In genomic region chr1:23509896-23510295, GRCh38 we compare ENCODE assay signal across 15 cellular contexts. TPM values are rescaled to one million over a fixed set of nuclear protein-coding genes. Genes with fewer than 3 reads are reported as not detected.
DNase-seq lines count a peak whose midpoint lies in the region; ATAC-seq and TF ChIP-seq lines count a peak whose summit lies in the region.
"Had no signal": no experiment of that assay in that cellular context is flagged by ENCODE, and none has a peak within 500 bp of the region (broad histone marks: within the 10 kb centered on the region; RNA-seq: fewer than 3 reads in every experiment).

No MANE protein-coding gene starts in this region.

- H3K79me1 ChIP-seq in IMR-90 (ENCODE audit: low read depth in 1 of 2, low read length in 2 of 2), result no peaks in the 10 kb centered on the region

- H3K27me3 ChIP-seq in BLaER1 (no peaks in the 10 kb centered on the region), IMR-90 (ENCODE audit: control insufficient read depth, insufficient read depth, low read length) (no peaks in the 10 kb centered on the region)

- H3K4ac ChIP-seq in IMR-90 (ENCODE audit: low read depth, low read length), result no peak overlapping the region

- no peaks in the 10 kb centered on the region for H3K9me1 ChIP-seq in IMR-90 (ENCODE audit: insufficient read depth, low read length)

- no peak overlapping the region for H3K4me2 ChIP-seq in BLaER1
- no peak overlapping the region for H3K4me2 ChIP-seq in IMR-90 (ENCODE audit: low read depth, low read length)

- H3K9me3 Mint-ChIP-seq in nephron progenitor cell, result no peaks in the 10 kb centered on the region
- no peaks in the 10 kb centered on the region for H3K9me3 Mint-ChIP-seq in stimulated activated memory B cell treated with anti-CD40 and anti-IgM and Interleukin-4, amounts not matched to agents 10 μg/mL and 1 μg/mL and 100 μg/mL, for 72 hours
- H3K9me3 Mint-ChIP-seq: CD8-positive, alpha-beta T cell; HFFc6 had no signal

- ATAC-seq in IMR-90 (ENCODE audit: low read depth), result no peak
- no peak for ATAC-seq in stimulated activated memory B cell treated with anti-CD40 and anti-IgM and Interleukin-4, amounts not matched to agents 10 μg/mL and 1 μg/mL and 100 μg/mL, for 72 hours
- ATAC-seq: CD8-positive, alpha-beta T cell had no signal

- no peak overlapping the region for H2AFZ ChIP-seq in IMR-90 (replicated peaks; ENCODE audit: low read length, poor library complexity)

- in situ Hi-C loops in IMR-90 (cut with MboI; ENCODE audit: low sequenced_read_pairs), result no loop called here

- dilution Hi-C loops in IMR-90 (cut with HindIII; ENCODE audit: low sequenced_read_pairs, unreplicated experiment), result no loop called here

- POLR2A ChIA-PET in IMR-90 (lab: Charles Lee; ENCODE audit: unreplicated experiment), result no interaction called here

- no peak overlapping the region for H4K5ac ChIP-seq in IMR-90 (ENCODE audit: low read depth, low read length)

- no peak overlapping the region for H3K4me3 Mint-ChIP-seq in nephron progenitor cell
- no peak overlapping the region for H3K4me3 Mint-ChIP-seq in stimulated activated memory B cell treated with anti-CD40 and anti-IgM and Interleukin-4, amounts not matched to agents 10 μg/mL and 1 μg/mL and 100 μg/mL, for 72 hours
- H3K4me3 Mint-ChIP-seq: CD4-positive, CD25-positive, alpha-beta regulatory T cell; CD8-positive, alpha-beta T cell; HFFc6 had no signal

- H2AK9ac ChIP-seq in IMR-90 (replicated peaks; ENCODE audit: low read depth, low read length, poor library complexity), result peak overlapping the region; percentile 13

- TF ChIP-seq RAD21 in IMR-90 (IDR thresholded peaks at IDR 0.05; ENCODE audit: low read length), result no peak

- 80% methylated on average over 8 of the region's 15 CpGs; no CpG with 5 or more reads in 1 of the 2 experiments for WGBS in IMR-90 (ENCODE audit: extremely low coverage in 2 of 2, insufficient read length in 1 of 2), 2 experiments

- H4K20me1 ChIP-seq in BLaER1 (peaks cover 89% of the 10 kb centered on the region), IMR-90 (ENCODE audit: insufficient read depth, low read length) (no peaks in the 10 kb centered on the region)

- no peaks in the 10 kb centered on the region for H3K27me3 Mint-ChIP-seq in nephron progenitor cell (ENCODE audit: low read depth, poor library complexity)
- no peaks in the 10 kb centered on the region for H3K27me3 Mint-ChIP-seq in stimulated activated memory B cell treated with anti-CD40 and anti-IgM and Interleukin-4, amounts not matched to agents 10 μg/mL and 1 μg/mL and 100 μg/mL, for 72 hours
- H3K27me3 Mint-ChIP-seq: CD4-positive, CD25-positive, alpha-beta regulatory T cell had no signal

- peak overlapping the region; percentile 73 for H3K27ac Mint-ChIP-seq in nephron progenitor cell
- H3K27ac Mint-ChIP-seq in stimulated activated memory B cell treated with anti-CD40 and anti-IgM and Interleukin-4, amounts not matched to agents 10 μg/mL and 1 μg/mL and 100 μg/mL, for 72 hours, result peak overlapping the region; percentile 12
- H3K27ac Mint-ChIP-seq: CD8-positive, alpha-beta T cell; HFFc6 had no signal

- peaks cover under 1% of the 10 kb centered on the region for H3K36me3 Mint-ChIP-seq in nephron progenitor cell (ENCODE audit: low read depth)
- peaks cover 15% of the 10 kb centered on the region for H3K36me3 Mint-ChIP-seq in stimulated activated memory B cell treated with anti-CD40 and anti-IgM and Interleukin-4, amounts not matched to agents 10 μg/mL and 1 μg/mL and 100 μg/mL, for 72 hours
- H3K36me3 Mint-ChIP-seq: CD8-positive, alpha-beta T cell had no signal

- DNase-seq in IMR-90 (no peak), nephron progenitor cell (no peak), amniotic stem cell (lab: John Stamatoyannopoulos, UW) (no peak)
- DNase-seq in activated CD4-positive, alpha-beta T cell treated with anti-CD3 and anti-CD28 coated beads, Interleukin-2, amount 50 U/mL, for 1 hour, result no peak
- DNase-seq: Caco-2; CD4-positive, CD25-positive, alpha-beta regulatory T cell; CD8-positive, alpha-beta T cell; DMS153; DND-41; GOT3; HFFc6 had no signal

- no peaks in the 10 kb centered on the region for H3K9me3 ChIP-seq in BLaER1
- H3K9me3 ChIP-seq in IMR-90 (ENCODE audit: control insufficient read depth, insufficient read depth, low read length), result no peaks in the 10 kb centered on the region
- H3K9me3 ChIP-seq: Caco-2, HAP-1 had no signal

- no peak for TF ChIP-seq POLR2A in IMR-90 (IDR thresholded peaks at IDR 0.05; ENCODE audit: low read depth, low read length)

- H3K36me3 ChIP-seq in BLaER1, result peaks cover 100% of the 10 kb centered on the region
- H3K36me3 ChIP-seq in IMR-90 (ENCODE audit: control insufficient read depth, insufficient read depth, low read length), result peaks cover 2% of the 10 kb centered on the region; the same call in 1 of the 2 replicates

- H4K91ac ChIP-seq in IMR-90 (ENCODE audit: insufficient read depth, low read depth, low read length), result no peak overlapping the region

- H2AK5ac ChIP-seq in IMR-90 (ENCODE audit: low read depth, low read length), result no peak overlapping the region

- no peak for TF ChIP-seq CTCF in IMR-90 (conservative IDR thresholded peaks at IDR 0.05; ENCODE audit: low read depth, low read length)
- no peak for TF ChIP-seq CTCF in nephron progenitor cell (IDR thresholded peaks at IDR 0.05)

- no peak overlapping the region for H3K56ac ChIP-seq in IMR-90 (ENCODE audit: extremely low read depth, insufficient read depth, low read length)

- H3K4me3 ChIP-seq in BLaER1 (no peak overlapping the region), IMR-90 (ENCODE audit: insufficient read depth, low read depth, low read length) (no peak overlapping the region)
- H3K4me3 ChIP-seq: HAP-1 had no signal

- H2BK5ac ChIP-seq in IMR-90 (ENCODE audit: low read depth, low read length, poor library complexity, severe bottlenecking), result no peak overlapping the region

- CTCF ChIA-PET in IMR-90 (lab: Yijun Ruan, JAX), result no interaction called here

- H2BK20ac ChIP-seq in IMR-90 (ENCODE audit: low read depth, low read length), result no peak overlapping the region

- no peak overlapping the region for H3K23ac ChIP-seq in IMR-90 (ENCODE audit: low read depth, low read length)

- H3K9ac ChIP-seq in BLaER1 (no peak overlapping the region), IMR-90 (ENCODE audit: low read depth, low read length) (no peak overlapping the region)

- intact Hi-C loops in IMR-90 (cut with micrococcal nuclease), result no loop called here

- no peak overlapping the region for H2BK120ac ChIP-seq in IMR-90 (ENCODE audit: low read depth, low read length)

- H2BK15ac ChIP-seq in IMR-90 (ENCODE audit: low read depth, low read length), result no peak overlapping the region

- BruUV-seq in IMR-90 (replicated peaks; lab: Mats Ljungman, UMichigan), result no TSS peak

- H3K27ac ChIP-seq in BLaER1 (peak overlapping the region; percentile 60; the same call in 1 of the 2 replicates), IMR-90 (ENCODE audit: insufficient read depth, low read length) (no peak overlapping the region)
- H3K27ac ChIP-seq: C4-2B had no signal

- H3K14ac ChIP-seq in IMR-90 (replicated peaks; ENCODE audit: low read depth, low read length), result no peak overlapping the region

- H3K4me1 Mint-ChIP-seq in nephron progenitor cell, result no peaks in the 10 kb centered on the region
- H3K4me1 Mint-ChIP-seq in stimulated activated memory B cell treated with anti-CD40 and anti-IgM and Interleukin-4, amounts not matched to agents 10 μg/mL and 1 μg/mL and 100 μg/mL, for 72 hours, result peaks cover 6% of the 10 kb centered on the region

- no peak overlapping the region for H4K8ac ChIP-seq in IMR-90 (ENCODE audit: low read depth in 2 of 2, low read length in 2 of 2)

- H3K4me1 ChIP-seq in BLaER1 (peaks cover 33% of the 10 kb centered on the region), IMR-90 (ENCODE audit: control insufficient read depth, insufficient read depth, low read length) (no peaks in the 10 kb centered on the region)
- H3K4me1 ChIP-seq: Caco-2 had no signal

- no peak overlapping the region for H3K18ac ChIP-seq in IMR-90 (ENCODE audit: low read depth, low read length)

TF ChIP-seq in IMR-90, 13 proteins besides CTCF, POLR2A, EP300 and RAD21 (continues in another document):
- TF ChIP-seq BHLHE40 (IDR thresholded peaks at IDR 0.05; ENCODE audit: low read depth, low read length) (no peak), NFE2L2 (IDR thresholded peaks at IDR 0.05; ENCODE audit: low read depth, low read length) (no peak), RCOR1 (IDR thresholded peaks at IDR 0.05; ENCODE audit: insufficient replicate concordance, low read length) (no peak), FOS (IDR thresholded peaks at IDR 0.05; ENCODE audit: low read depth, low read length) (no peak), USF2 (IDR thresholded peaks at IDR 0.05; ENCODE audit: low read depth, low read length) (no peak), SMC3 (IDR thresholded peaks at IDR 0.05; ENCODE audit: low read depth, low read length) (no peak), MAZ (IDR thresholded peaks at IDR 0.05; ENCODE audit: borderline replicate concordance, low read depth, low read length) (no peak)

RNA-seq across cellular contexts. Expression of gene E2F2, which starts 21.1 kb away (rescaled TPM):
- total RNA-seq in IMR-90 (2012; rRNA removed), result 0.36 and 0.56 TPM in 2 replicates
- 0.39 and 0.51 TPM in 2 replicates for polyA plus RNA-seq in IMR-90 (2012; rRNA removed)
- polyA plus RNA-seq in IMR-90 (2012; cell fraction: cytosol; rRNA removed), result 0.16 and 0.19 TPM in 2 replicates
- polyA plus RNA-seq in IMR-90 (2012; cell fraction: nucleus; rRNA removed; ENCODE audit: low replicate concordance), result 0.55 and 0.63 TPM in 2 replicates

RNA-seq across cellular contexts. Expression of gene ASAP3, which starts 25.9 kb away (rescaled TPM):
- 15.3 and 18.6 TPM in 2 replicates for total RNA-seq in IMR-90 (2012; rRNA removed)
- 16.9 and 18.8 TPM in 2 replicates for polyA plus RNA-seq in IMR-90 (2012; rRNA removed)
- polyA plus RNA-seq in IMR-90 (2012; cell fraction: cytosol; rRNA removed), result 9.3 and 12.4 TPM in 2 replicates
- polyA plus RNA-seq in IMR-90 (2012; cell fraction: nucleus; rRNA removed; ENCODE audit: low replicate concordance), result 89.7 and 93.0 TPM in 2 replicates

RNA-seq across cellular contexts. Expression of gene ID3, which starts 49.4 kb away (rescaled TPM):
- total RNA-seq in IMR-90 (2012; rRNA removed), result 109 and 171 TPM in 2 replicates
- 304 and 385 TPM in 2 replicates for polyA plus RNA-seq in IMR-90 (2012; rRNA removed)
- 781 and 851 TPM in 2 replicates for polyA plus RNA-seq in IMR-90 (2012; cell fraction: cytosol; rRNA removed)
- polyA plus RNA-seq in IMR-90 (2012; cell fraction: nucleus; rRNA removed; ENCODE audit: low replicate concordance), result 1,444 and 1,599 TPM in 2 replicates
